ENCODE assay signal across 9 cellular contexts in genomic region chr19:16067205-16067938, GRCh38. TPM values are rescaled to one million over a fixed set of nuclear protein-coding genes. Genes with fewer than 3 reads are reported as not detected.
A peak's percentile ranks its signal among the peaks of the same experiment; 100 is the strongest.
DNase-seq lines count a peak whose midpoint lies in the region; ATAC-seq and TF ChIP-seq lines count a peak whose summit lies in the region.
"Had no signal": no experiment of that assay in that cellular context is flagged by ENCODE, and none has a peak within 500 bp of the region (broad histone marks: within the 10 kb centered on the region; RNA-seq: fewer than 3 reads in every experiment).

No MANE protein-coding gene starts in this region.

- H3K9ac ChIP-seq in colonic mucosa (ENCODE audit: low read depth in 2 of 2, low read length in 2 of 2) (peak overlapping the region; percentile 48 to 73), mesenchymal stem cell (ENCODE audit: low read length) (peak overlapping the region; percentile 72)

- TF ChIP-seq RAD21 in Ishikawa (IDR thresholded peaks at IDR 0.05; ENCODE audit: low read depth), result no peak

- ATAC-seq in GM21515 (IDR thresholded peaks at IDR 0.05; ENCODE audit: unreplicated experiment) (no peak), HG03571 (IDR thresholded peaks at IDR 0.05; ENCODE audit: unreplicated experiment) (no peak)

- H2BK120ac ChIP-seq in mesenchymal stem cell (ENCODE audit: low read depth, low read length), result no peak overlapping the region

- no peak overlapping the region for H2AK5ac ChIP-seq in mesenchymal stem cell (ENCODE audit: low read length, severe bottlenecking)

- H3K9me3 ChIP-seq in colonic mucosa, result no peaks in the 10 kb centered on the region
- no peaks in the 10 kb centered on the region for H3K9me3 ChIP-seq in mesenchymal stem cell (ENCODE audit: control insufficient read depth, low read length)

- H3K4me1 ChIP-seq in colonic mucosa, result peaks cover 18% of the 10 kb centered on the region
- peaks cover 16% of the 10 kb centered on the region for H3K4me1 ChIP-seq in mesenchymal stem cell (ENCODE audit: control insufficient read depth, insufficient read depth, low read depth, low read length)

- no peak overlapping the region for H3K4me2 ChIP-seq in mesenchymal stem cell (ENCODE audit: low read length, poor library complexity, severe bottlenecking)

- peak; percentile 83 for DNase-seq in A172 (ENCODE audit: low spot score)
- peak; percentile 79 for DNase-seq in colonic mucosa
- DNase-seq in mesenchymal stem cell, result no peak
- DNase-seq in activated CD8-positive, alpha-beta memory T cell treated with anti-CD3 and anti-CD28 coated beads, Interleukin-2, amount 50 U/mL, for 4 hours, result no peak
- DNase-seq in effector CD4-positive, alpha-beta T cell, result no peak
- DNase-seq: NCI-H1694 treated with DMSO at 0.1 percent for 48 hours had no signal

- H3K79me1 ChIP-seq in mesenchymal stem cell (replicated peaks; ENCODE audit: low read length, poor library complexity, severe bottlenecking), result no peaks in the 10 kb centered on the region

- H2BK12ac ChIP-seq in mesenchymal stem cell (ENCODE audit: low read length in 2 of 2), result peak overlapping the region; percentile 33 to 47

- no peak overlapping the region for H4K8ac ChIP-seq in mesenchymal stem cell (ENCODE audit: low read length)

- H2BK5ac ChIP-seq in mesenchymal stem cell (ENCODE audit: low read depth, low read length, poor library complexity, severe bottlenecking), result no peak overlapping the region

- H3K23ac ChIP-seq in mesenchymal stem cell (ENCODE audit: low read length in 2 of 2), result no peak overlapping the region

- TF ChIP-seq EP300 in Ishikawa (IDR thresholded peaks at IDR 0.05; ENCODE audit: borderline replicate concordance), result peak; percentile 59; the same call in 1 of the 2 replicates

- WGBS in mesenchymal stem cell, result 86% methylated on average over 40 of the region's 40 CpGs

- no peak overlapping the region for H3K4ac ChIP-seq in mesenchymal stem cell (ENCODE audit: low read depth in 1 of 2, low read length in 2 of 2)

- TF ChIP-seq CTCF in colonic mucosa (IDR thresholded peaks at IDR 0.05), result no peak

- H4K91ac ChIP-seq in mesenchymal stem cell (ENCODE audit: low read length), result no peak overlapping the region

- no peak overlapping the region for H2AFZ ChIP-seq in mesenchymal stem cell (ENCODE audit: low read depth, low read length)

- H3K4me3 ChIP-seq in colonic mucosa, result peak overlapping the region; percentile 29
- peak overlapping the region in 1 of 2 experiments; percentile 78 for H3K4me3 ChIP-seq in mesenchymal stem cell (ENCODE audit: insufficient read depth in 1 of 2, low read depth in 1 of 2, low read length in 2 of 2)

- peak overlapping the region in 1 of 2 experiments; percentile 35 for H3K18ac ChIP-seq in mesenchymal stem cell (ENCODE audit: low read depth in 1 of 2, low read length in 2 of 2)

- H3K27me3 ChIP-seq in colonic mucosa, result no peaks in the 10 kb centered on the region
- H3K27me3 ChIP-seq in mesenchymal stem cell (ENCODE audit: control insufficient read depth in 1 of 2, insufficient read depth in 1 of 2, low read length in 2 of 2), result no peaks in the 10 kb centered on the region

- no peaks in the 10 kb centered on the region for H3K36me3 ChIP-seq in colonic mucosa
- peaks cover 3 to 4% of the 10 kb centered on the region in 2 experiments for H3K36me3 ChIP-seq in mesenchymal stem cell (ENCODE audit: control insufficient read depth in 1 of 2, insufficient read depth in 2 of 2, low read depth in 1 of 2, low read length in 2 of 2)

- peak overlapping the region; percentile 95 for H2BK15ac ChIP-seq in mesenchymal stem cell (ENCODE audit: low read depth, poor library complexity, severe bottlenecking)

- intact Hi-C loops in colonic mucosa (cut with DNase I), result loop anchor here (5.0 kb wide), 1 partner anchor 45 kb away; the partner anchor contains the start of gene RAB8A

- H3K27ac ChIP-seq in colonic mucosa (peak overlapping the region; percentile 78), mesenchymal stem cell (ENCODE audit: low read length, poor library complexity, severe bottlenecking) (no peak overlapping the region)

- H3K14ac ChIP-seq in mesenchymal stem cell (ENCODE audit: low read length in 2 of 2), result no peak overlapping the region

TF ChIP-seq in Ishikawa, 13 proteins besides CTCF, POLR2A, EP300 and RAD21:
- TF ChIP-seq MAX (IDR thresholded peaks at IDR 0.05) (no peak; the same call in 1 of the 2 replicates), TCF12 (IDR thresholded peaks at IDR 0.05; ENCODE audit: low read depth) (no peak), EGR1 (IDR thresholded peaks at IDR 0.05) (0 out of 2 replicates have a peak, but pooled peaks have one; percentile 42), TAF1 (IDR thresholded peaks at IDR 0.05; ENCODE audit: low read depth) (no peak), ZBTB7A (IDR thresholded peaks at IDR 0.05; ENCODE audit: low read depth) (peak; percentile 83), CREB1 (IDR thresholded peaks at IDR 0.05; ENCODE audit: low read depth) (no peak), FOXM1 (IDR thresholded peaks at IDR 0.05; ENCODE audit: borderline replicate concordance, low read depth) (no peak), REST (IDR thresholded peaks at IDR 0.05; ENCODE audit: low read depth) (no peak), YY1 (IDR thresholded peaks at IDR 0.05; ENCODE audit: low read depth) (no peak), USF1 (IDR thresholded peaks at IDR 0.05) (no peak), NFIC (IDR thresholded peaks at IDR 0.05) (peak; percentile 77)
TF ChIP-seq in Ishikawa: peak in this region for 3.

RNA-seq across cellular contexts. Expression of gene TPM4, which starts 8.9 kb away (rescaled TPM):
- total RNA-seq in A172 (2014; rRNA removed; shearing (Covaris generic)), result 1,516 and 1,534 TPM in 2 replicates
- 100 to 1,000 TPM; 261 to 388 TPM for total RNA-seq in colonic mucosa
- 881 TPM for polyA plus RNA-seq in mesenchymal stem cell (2013, experiment 1 of 2)
- polyA plus RNA-seq in mesenchymal stem cell (2013, experiment 2 of 2), result 886 TPM

RNA-seq across cellular contexts. Expression of gene RAB8A, which starts 44.3 kb away (rescaled TPM):
- 60.3 and 60.8 TPM in 2 replicates for total RNA-seq in A172 (2014; rRNA removed; shearing (Covaris generic))
- total RNA-seq in colonic mucosa, result 100 to 1,000 TPM; 127 to 145 TPM
- 54.8 TPM for polyA plus RNA-seq in mesenchymal stem cell (2013, experiment 1 of 2)
- 54.2 TPM for polyA plus RNA-seq in mesenchymal stem cell (2013, experiment 2 of 2)

Comparison
In these comparisons a context has a peak if more than half of its experiments do, and no peak if none do; other contexts are left out.
1. DNase-seq: peak in A172 (single experiment) and colonic mucosa (single experiment); none in mesenchymal stem cell (single experiment), activated CD8-positive, alpha-beta memory T cell treated with anti-CD3 and anti-CD28 coated beads, Interleukin-2, amount 50 U/mL, for 4 hours (single experiment) and effector CD4-positive, alpha-beta T cell (single experiment).